1 cellular context compared by ENCODE assay signal in the genomic region with DNA sequence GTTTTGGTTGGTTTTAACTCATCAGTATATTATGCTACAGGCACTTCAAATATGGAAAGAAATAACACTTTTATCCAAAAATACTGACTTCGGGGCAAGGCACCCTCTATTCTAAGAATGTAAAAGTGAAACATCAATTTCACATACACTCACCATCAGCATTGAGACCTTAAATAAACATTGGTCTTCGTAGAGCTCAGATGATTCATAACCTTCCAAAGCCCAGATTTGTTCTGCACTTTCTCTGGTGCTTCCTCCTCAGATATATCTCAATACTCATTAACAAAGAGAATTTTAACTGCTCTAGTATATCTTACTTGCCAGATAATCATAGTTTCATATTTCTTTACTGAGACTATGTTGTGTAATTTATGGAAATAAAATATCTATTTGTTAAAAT.
TF ChIP-seq lines count a peak whose summit lies in the region.

No MANE protein-coding gene starts in this region.

TF ChIP-seq in IMR-90, 13 proteins besides CTCF, POLR2A, EP300 and RAD21 (continued from another document):
- TF ChIP-seq SMC3 (IDR thresholded peaks at IDR 0.05; ENCODE audit: low read depth, low read length) (no peak), ELK1 (IDR thresholded peaks at IDR 0.05; ENCODE audit: borderline replicate concordance, low read depth, low read length) (no peak)
